8 cellular contexts compared by ENCODE assay signal in genomic region chr1:228879164-228879563, GRCh38.
"Had no signal": no experiment of that assay in that cellular context is flagged by ENCODE, and none has a peak within 500 bp of the region (broad histone marks: within the 10 kb centered on the region; RNA-seq: fewer than 3 reads in every experiment).

No MANE protein-coding gene starts in this region.

- H3K9ac ChIP-seq: KMS-11 had no signal

- ATAC-seq: HepG2 had no signal

- FAIRE-seq: HepG2, HTR-8/SVneo had no signal

- H3K27ac ChIP-seq: HL-60, KMS-11 had no signal

- H3K27ac Mint-ChIP-seq: IgD-negative memory B cell had no signal

- H3K4me2 ChIP-seq: KMS-11 had no signal

- DNase-seq: IMR-90, KBM-7, KG1 had no signal

- H3K4me3 Mint-ChIP-seq: IgD-negative memory B cell had no signal

- H3K27me3 Mint-ChIP-seq: IgD-negative memory B cell had no signal
